In genomic region chr12:96720363-96720705, GRCh38 we compare ENCODE assay signal across 8 cellular contexts.
DNase-seq lines count a peak whose midpoint lies in the region; ATAC-seq and TF ChIP-seq lines count a peak whose summit lies in the region.

No MANE protein-coding gene starts in this region.

- peaks cover 2% of the 10 kb centered on the region for H3K4me1 Mint-ChIP-seq in memory B cell

- H3K27me3 ChIP-seq in BE2C = no peaks in the 10 kb centered on the region

- TF ChIP-seq CTCF in BE2C (IDR thresholded peaks at IDR 0.05; ENCODE audit: low read depth, low read length) (no peak), astrocyte of the spinal cord (IDR thresholded peaks at IDR 0.05; ENCODE audit: low read depth, low read length) (peak; percentile 26)

- H3K4me3 ChIP-seq in BE2C (ENCODE audit: low read depth, low read length) = peak overlapping the region; percentile 32
- peak overlapping the region; percentile 35 for H3K4me3 ChIP-seq in astrocyte of the spinal cord (ENCODE audit: low read depth, low read length)

- peak; percentile 80 for ATAC-seq in GM18867 (IDR thresholded peaks at IDR 0.05; ENCODE audit: unreplicated experiment)
- peak; percentile 67 for ATAC-seq in HG03039 (IDR thresholded peaks at IDR 0.05; ENCODE audit: unreplicated experiment)
- ATAC-seq in memory B cell (ENCODE audit: low read depth) = peak; percentile 78

- H3K27me3 Mint-ChIP-seq in memory B cell = no peaks in the 10 kb centered on the region

- peak overlapping the region; percentile 82 for H3K4me3 Mint-ChIP-seq in memory B cell

- no peak for DNase-seq in BE2C
- peak; percentile 75 for DNase-seq in NCI-H774 (lab: John Stamatoyannopoulos, UW)
- no peak for DNase-seq in astrocyte of the spinal cord (ENCODE audit: low read depth, low spot score)
- no peak for DNase-seq in memory B cell (ENCODE audit: low spot score in 2 of 2)
- DNase-seq in UCSD-AML1 (lab: John Stamatoyannopoulos, UW; ENCODE audit: unreplicated experiment) = no peak
- DNase-seq in G401 (ENCODE audit: low spot score) = no peak

- no peaks in the 10 kb centered on the region for H3K36me3 Mint-ChIP-seq in memory B cell

- H3K4me1 ChIP-seq in BE2C = no peaks in the 10 kb centered on the region

- in situ Hi-C loops in astrocyte of the spinal cord (cut with HindIII; ENCODE audit: low sequenced_read_pairs) = no loop called here
- in situ Hi-C loops in G401 (cut with HindIII; ENCODE audit: low sequenced_read_pairs) = no loop called here

- H3K27ac Mint-ChIP-seq in memory B cell = peak overlapping the region; percentile 76

- no peaks in the 10 kb centered on the region for H3K9me3 Mint-ChIP-seq in memory B cell

- no peaks in the 10 kb centered on the region for H3K36me3 ChIP-seq in BE2C

- no peaks in the 10 kb centered on the region for H3K9me3 ChIP-seq in BE2C
